ENCODE assay signal across 10 cellular contexts in genomic region chr21:32521736-32522360, GRCh38.
DNase-seq lines count a peak whose midpoint lies in the region; ATAC-seq and TF ChIP-seq lines count a peak whose summit lies in the region.
"Had no signal": no experiment of that assay in that cellular context is flagged by ENCODE, and none has a peak within 500 bp of the region (broad histone marks: within the 10 kb centered on the region; RNA-seq: fewer than 3 reads in every experiment).

No MANE protein-coding gene starts in this region.

- H3K9me3 ChIP-seq in gastroesophageal sphincter, result no peaks in the 10 kb centered on the region
- H3K9me3 ChIP-seq in ovary, result no peaks in the 10 kb centered on the region
- no peaks in the 10 kb centered on the region for H3K9me3 ChIP-seq in aorta (ENCODE audit: control insufficient read depth, low read length)
- H3K9me3 ChIP-seq in PC-9 (ENCODE audit: insufficient read depth, low read depth), result no peaks in the 10 kb centered on the region
- H3K9me3 ChIP-seq: testis had no signal

- H3K27ac ChIP-seq in gastroesophageal sphincter (peak overlapping the region in 3 of 4 donors; percentile 73 to 81 (median 76)), ovary (peak overlapping the region; percentile 25 to 33), aorta (ENCODE audit: low read depth in 1 of 2, low read length in 2 of 2) (no peak overlapping the region), PC-9 (no peak overlapping the region)

- H3K4me1 ChIP-seq in gastroesophageal sphincter, result peaks cover 3 to 44% (median 16%) of the 10 kb centered on the region in 3 donors
- peaks cover 7% of the 10 kb centered on the region for H3K4me1 ChIP-seq in ovary (ENCODE audit: insufficient read depth)
- H3K4me1 ChIP-seq in aorta (ENCODE audit: control insufficient read depth in 1 of 2, insufficient read depth in 2 of 2, low read length in 2 of 2), result no peaks in the 10 kb centered on the region
- H3K4me1 ChIP-seq in PC-9 (replicated peaks; ENCODE audit: insufficient read depth), result no peaks in the 10 kb centered on the region
- H3K4me1 ChIP-seq: testis had no signal

- H3F3A ChIP-seq in PC-9 (ENCODE audit: insufficient read depth, low read depth), result no peaks in the 10 kb centered on the region

- CTCF ChIA-PET in PC-9 (lab: Charles Lee), result no interaction called here

- no peak for TF ChIP-seq EP300 in gastroesophageal sphincter (IDR thresholded peaks at IDR 0.05)
- TF ChIP-seq EP300 in ovary (IDR thresholded peaks at IDR 0.05), result no peak

- TF ChIP-seq POLR2A in gastroesophageal sphincter (IDR thresholded peaks at IDR 0.05), result no peak
- TF ChIP-seq POLR2A in ovary (IDR thresholded peaks at IDR 0.05), result no peak

- WGBS in gastroesophageal sphincter (ENCODE audit: low coverage in 1 of 2), 2 donors, result 35 to 68% methylated on average over 2 to 8 of the region's 8 CpGs
- WGBS in ovary, 3 donors, result 77 to 80% (median 79%) methylated on average over 8 of the region's 8 CpGs
- 73 to 74% methylated on average over 8 of the region's 8 CpGs for WGBS in aorta, 2 donors

- no peaks in the 10 kb centered on the region for H3K9me2 ChIP-seq in PC-9 (ENCODE audit: insufficient read depth)

- TF ChIP-seq CTCF in gastroesophageal sphincter (IDR thresholded peaks at IDR 0.05) (no peak), ovary (IDR thresholded peaks at IDR 0.05) (no peak), PC-9 (conservative IDR thresholded peaks at IDR 0.05) (no peak)

- BruUV-seq in PC-9 (replicated peaks; lab: Mats Ljungman, UMichigan), result no TSS peak

- POLR2A ChIA-PET in PC-9 (lab: Charles Lee; ENCODE audit: unreplicated experiment), result no interaction called here

- no peak overlapping the region for H2AFZ ChIP-seq in PC-9

- ATAC-seq in Right ventricle myocardium inferior (peak; percentile 2), gastroesophageal sphincter (no peak), aorta (ENCODE audit: low FRiP score) (peak; percentile 36), GM19397 (IDR thresholded peaks at IDR 0.05; ENCODE audit: unreplicated experiment) (no peak)

- intact Hi-C loops in Right ventricle myocardium inferior (cut with DNase I), result loop anchor here (2.0 to 5.0 kb wide), 2 partner anchors 40 to 109 kb away; partner anchors contain the start of gene EVA1C
- intact Hi-C loops in cardiac septum (cut with DNase I), result loop anchor here (1.0 to 5.0 kb wide), 2 partner anchors 45 to 110 kb away; partner anchors contain the start of gene EVA1C
- intact Hi-C loops in ovary (cut with DNase I), result loop anchor here in 1 of 4 donors (5.0 kb wide), 1 partner anchor 110 kb away; the partner anchor contains the start of gene EVA1C
- intact Hi-C loops in aorta (cut with DNase I), result no loop called here
- intact Hi-C loops in PC-9 (cut with micrococcal nuclease; ENCODE audit: unreplicated experiment), result loop anchor here (5.0 kb wide), 1 partner anchor 110 kb away; the partner anchor contains the start of gene EVA1C

- DNase-seq in Right ventricle myocardium inferior (ENCODE audit: missing footprints), result no peak
- no peak for DNase-seq in cardiac septum (ENCODE audit: low spot score)
- no peak for DNase-seq in ovary
- no peak for DNase-seq in aorta
- no peak for DNase-seq in amniotic stem cell (lab: John Stamatoyannopoulos, UW)
- no peak for DNase-seq in PC-9
- DNase-seq: SIG-M5 had no signal

- H3K4me3 ChIP-seq in gastroesophageal sphincter (no peak overlapping the region), ovary (no peak overlapping the region), aorta (ENCODE audit: low read length in 2 of 2) (no peak overlapping the region), PC-9 (no peak overlapping the region)
- H3K4me3 ChIP-seq: testis had no signal

- no peaks in the 10 kb centered on the region for H3K79me2 ChIP-seq in PC-9 (ENCODE audit: low read depth)

- H3K36me3 ChIP-seq in gastroesophageal sphincter, result no peaks in the 10 kb centered on the region
- no peaks in the 10 kb centered on the region for H3K36me3 ChIP-seq in ovary
- H3K36me3 ChIP-seq in aorta (ENCODE audit: control insufficient read depth in 1 of 2, insufficient read depth in 2 of 2, low read length in 1 of 2), result no peaks in the 10 kb centered on the region
- no peaks in the 10 kb centered on the region for H3K36me3 ChIP-seq in PC-9 (ENCODE audit: low read depth)

- H4K20me1 ChIP-seq in PC-9 (ENCODE audit: insufficient read depth), result no peaks in the 10 kb centered on the region

- no peak overlapping the region for H3K4me2 ChIP-seq in PC-9

- H3K27me3 ChIP-seq in gastroesophageal sphincter (no peaks in the 10 kb centered on the region), ovary (no peaks in the 10 kb centered on the region), aorta (ENCODE audit: control insufficient read depth in 1 of 2, insufficient read depth in 2 of 2, low read length in 1 of 2) (no peaks in the 10 kb centered on the region), PC-9 (ENCODE audit: insufficient read depth, low read depth) (no peaks in the 10 kb centered on the region)
- H3K27me3 ChIP-seq: testis had no signal

Comparison
In these comparisons a context has a peak if more than half of its experiments do, and no peak if none do; other contexts are left out.
1. ATAC-seq: peak in Right ventricle myocardium inferior (single experiment) and aorta (single experiment); none in gastroesophageal sphincter (single experiment) and GM19397 (single experiment).
2. H3K27ac ChIP-seq: peak in gastroesophageal sphincter (3 of 4) and ovary (2 of 2); none in aorta (0 of 2) and PC-9 (single experiment).
3. intact Hi-C loops: an anchor here in Right ventricle myocardium inferior (2.0 to 5.0 kb wide), cardiac septum (1.0 to 5.0 kb wide) and PC-9 (5.0 kb wide); none called in aorta.